Comparison of ENCODE assay signal across 10 cellular contexts in genomic region chr6:56690519-56691200, GRCh38. TPM values are rescaled to one million over a fixed set of nuclear protein-coding genes. Genes with fewer than 3 reads are reported as not detected.
A peak's percentile ranks its signal among the peaks of the same experiment; 100 is the strongest.
DNase-seq lines count a peak whose midpoint lies in the region; ATAC-seq and TF ChIP-seq lines count a peak whose summit lies in the region.
"Had no signal": no experiment of that assay in that cellular context is flagged by ENCODE, and none has a peak within 500 bp of the region (broad histone marks: within the 10 kb centered on the region; RNA-seq: fewer than 3 reads in every experiment).

No MANE protein-coding gene starts in this region.

- H2BK5ac ChIP-seq in IMR-90 (ENCODE audit: low read depth, low read length, poor library complexity, severe bottlenecking) (peak overlapping the region; percentile 94), trophoblast cell (ENCODE audit: low read depth, low read length, poor library complexity) (no peak overlapping the region)

- peaks cover 14 to 44% of the 10 kb centered on the region in 2 experiments for H3K79me1 ChIP-seq in IMR-90 (ENCODE audit: low read depth in 1 of 2, low read length in 2 of 2)
- H3K79me1 ChIP-seq in trophoblast cell (ENCODE audit: low read length), result no peaks in the 10 kb centered on the region

- in situ Hi-C loops in IMR-90 (cut with MboI; ENCODE audit: low sequenced_read_pairs), result loop anchor here (10.0 kb wide), 1 partner anchor 154 kb away; no protein-coding TSS in a partner anchor

- H3K14ac ChIP-seq in IMR-90 (replicated peaks; ENCODE audit: low read depth, low read length), result peak overlapping the region; percentile 91
- no peak overlapping the region for H3K14ac ChIP-seq in trophoblast cell (ENCODE audit: low read length)

- TF ChIP-seq POLR2A in IMR-90 (IDR thresholded peaks at IDR 0.05; ENCODE audit: low read depth, low read length), result no peak

- peak overlapping the region; percentile 40; the same call in 1 of the 2 replicates for H3K27ac ChIP-seq in 22Rv1
- peak overlapping the region; percentile 92 for H3K27ac ChIP-seq in IMR-90 (ENCODE audit: insufficient read depth, low read length)
- H3K27ac ChIP-seq in coronary artery, result peak overlapping the region; percentile 57 to 84
- H3K27ac ChIP-seq in lower lobe of right lung, result peak overlapping the region; percentile 76
- H3K27ac ChIP-seq in trophoblast cell (ENCODE audit: low read depth, low read length), result no peak overlapping the region
- H3K27ac ChIP-seq: SJCRH30 had no signal

- CTCF ChIA-PET in IMR-90 (lab: Yijun Ruan, JAX), result interaction anchor here (0.6 to 1.2 kb wide), 6 partner anchors 9 to 215 kb away, joined by 3 to 4 read pairs (median 3); partner anchors contain the start of gene DST

- peak overlapping the region; percentile 88 for H3K23ac ChIP-seq in IMR-90 (ENCODE audit: low read depth, low read length)
- no peak overlapping the region for H3K23ac ChIP-seq in trophoblast cell (ENCODE audit: low read length)

- no peak for TF ChIP-seq CTCF in 22Rv1 (IDR thresholded peaks at IDR 0.05)
- TF ChIP-seq CTCF in IMR-90 (conservative IDR thresholded peaks at IDR 0.05; ENCODE audit: low read depth, low read length), result no peak
- TF ChIP-seq CTCF in coronary artery (IDR thresholded peaks at IDR 0.05), result no peak
- TF ChIP-seq CTCF in lower lobe of right lung (IDR thresholded peaks at IDR 0.05), result no peak

- peaks cover 2% of the 10 kb centered on the region for H3K9me1 ChIP-seq in IMR-90 (ENCODE audit: insufficient read depth, low read length)

- peak overlapping the region; percentile 97 for H4K5ac ChIP-seq in IMR-90 (ENCODE audit: low read depth, low read length)

- BruUV-seq in IMR-90 (replicated peaks; lab: Mats Ljungman, UMichigan), result TSS peak; percentile 25

- H3K36me3 ChIP-seq in IMR-90 (ENCODE audit: control insufficient read depth, insufficient read depth, low read length), result peaks cover 4% of the 10 kb centered on the region
- no peaks in the 10 kb centered on the region for H3K36me3 ChIP-seq in lower lobe of right lung
- peaks cover 0 to 2% of the 10 kb centered on the region in 2 experiments for H3K36me3 ChIP-seq in trophoblast cell (ENCODE audit: control insufficient read depth in 1 of 2, insufficient read depth in 2 of 2, low read length in 2 of 2)

- H2AFZ ChIP-seq in IMR-90 (replicated peaks; ENCODE audit: low read length, poor library complexity) (no peak overlapping the region), trophoblast cell (ENCODE audit: insufficient read depth, low read length, poor library complexity) (no peak overlapping the region)

- H4K91ac ChIP-seq in IMR-90 (ENCODE audit: insufficient read depth, low read depth, low read length) (peak overlapping the region; percentile 94), trophoblast cell (ENCODE audit: low read depth, low read length) (no peak overlapping the region)

- H3K9me3 ChIP-seq in IMR-90 (ENCODE audit: control insufficient read depth, insufficient read depth, low read length), result no peaks in the 10 kb centered on the region
- H3K9me3 ChIP-seq in lower lobe of right lung, result no peaks in the 10 kb centered on the region
- no peaks in the 10 kb centered on the region for H3K9me3 ChIP-seq in trophoblast cell (ENCODE audit: insufficient read depth, low read depth, low read length)
- H3K9me3 ChIP-seq: SJCRH30 had no signal

- H3K27me3 ChIP-seq in IMR-90 (ENCODE audit: control insufficient read depth, insufficient read depth, low read length), result no peaks in the 10 kb centered on the region
- no peaks in the 10 kb centered on the region for H3K27me3 ChIP-seq in lower lobe of right lung (ENCODE audit: low read depth)
- no peaks in the 10 kb centered on the region for H3K27me3 ChIP-seq in trophoblast cell (ENCODE audit: insufficient read depth, low read length)
- H3K27me3 ChIP-seq: SJCRH30 had no signal

- peak overlapping the region; percentile 73 for H2BK20ac ChIP-seq in IMR-90 (ENCODE audit: low read depth, low read length)

- ATAC-seq in IMR-90 (ENCODE audit: low read depth) (peak; percentile 22), lower lobe of right lung (no peak), GM19023 (IDR thresholded peaks at IDR 0.05; ENCODE audit: unreplicated experiment) (no peak)

- H3K18ac ChIP-seq in IMR-90 (ENCODE audit: low read depth, low read length) (peak overlapping the region; percentile 100), trophoblast cell (ENCODE audit: low read length) (no peak overlapping the region)

- peak overlapping the region; percentile 71 for H3K56ac ChIP-seq in IMR-90 (ENCODE audit: extremely low read depth, insufficient read depth, low read length)

- peak overlapping the region; percentile 96 for H3K9ac ChIP-seq in IMR-90 (ENCODE audit: low read depth, low read length)
- no peak overlapping the region for H3K9ac ChIP-seq in trophoblast cell (ENCODE audit: low read length)

- no CpG with 5 or more reads among the region's 4 CpGs for WGBS in IMR-90 (ENCODE audit: extremely low coverage in 2 of 2, insufficient read length in 1 of 2), 2 experiments
- WGBS in trophoblast cell (ENCODE audit: extremely low coverage, insufficient coverage, insufficient read length), result no CpG with 5 or more reads among the region's 4 CpGs

- DNase-seq in IMR-90, result peak; percentile 81
- DNase-seq in coronary artery (ENCODE audit: low spot score), result no peak
- no peak for DNase-seq in lower lobe of right lung
- DNase-seq in stimulated activated CD4-positive, alpha-beta T cell treated with anti-CD3 and anti-CD28 coated beads, Interleukin-12 subunit alpha, Interleukin-12 subunit beta, amount 100 ng/mL, for 4 hours, result no peak
- DNase-seq in NCI-H2107 (lab: John Stamatoyannopoulos, UW), result no peak
- no peak for DNase-seq in trophoblast cell
- DNase-seq: retina, SJCRH30 had no signal

- dilution Hi-C loops in IMR-90 (cut with HindIII; ENCODE audit: low sequenced_read_pairs, unreplicated experiment), result no loop called here

- peak overlapping the region; percentile 83 for H3K4me2 ChIP-seq in IMR-90 (ENCODE audit: low read depth, low read length)
- no peak overlapping the region for H3K4me2 ChIP-seq in trophoblast cell (ENCODE audit: low read length)

- POLR2A ChIA-PET in IMR-90 (lab: Charles Lee; ENCODE audit: unreplicated experiment), result no interaction called here

- no peaks in the 10 kb centered on the region; the same call in 1 of the 2 replicates for H4K20me1 ChIP-seq in IMR-90 (ENCODE audit: insufficient read depth, low read length)

- H2AK9ac ChIP-seq in IMR-90 (replicated peaks; ENCODE audit: low read depth, low read length, poor library complexity), result no peak overlapping the region

- peak overlapping the region; percentile 79; the same call in 2 of the 3 replicates for H2BK15ac ChIP-seq in IMR-90 (ENCODE audit: low read depth, low read length)

- H3K4ac ChIP-seq in IMR-90 (ENCODE audit: low read depth, low read length) (peak overlapping the region; percentile 90), trophoblast cell (ENCODE audit: low read depth, low read length) (no peak overlapping the region)

- H2BK120ac ChIP-seq in IMR-90 (ENCODE audit: low read depth, low read length), result peak overlapping the region; percentile 95
- no peak overlapping the region for H2BK120ac ChIP-seq in trophoblast cell (ENCODE audit: insufficient read depth, low read length, poor library complexity)

- H3K4me1 ChIP-seq in IMR-90 (ENCODE audit: control insufficient read depth, insufficient read depth, low read length) (peaks cover 9% of the 10 kb centered on the region), lower lobe of right lung (peaks cover 14% of the 10 kb centered on the region), trophoblast cell (ENCODE audit: control insufficient read depth in 1 of 2, insufficient read depth in 2 of 2, low read length in 2 of 2) (no peaks in the 10 kb centered on the region)
- H3K4me1 ChIP-seq: SJCRH30 had no signal

- H4K12ac ChIP-seq in trophoblast cell (ENCODE audit: low read depth, low read length), result no peak overlapping the region

- H2AK5ac ChIP-seq in IMR-90 (ENCODE audit: low read depth, low read length) (peak overlapping the region; percentile 92), trophoblast cell (ENCODE audit: low read length) (no peak overlapping the region)

- TF ChIP-seq RAD21 in IMR-90 (IDR thresholded peaks at IDR 0.05; ENCODE audit: low read length), result 0 out of 2 replicates have a peak, but pooled peaks have one; percentile 1

- H3K79me2 ChIP-seq in trophoblast cell (ENCODE audit: control insufficient read depth, insufficient read depth, low read length, poor library complexity), result no peaks in the 10 kb centered on the region

- peak overlapping the region; percentile 45 for H3K4me3 ChIP-seq in IMR-90 (ENCODE audit: insufficient read depth, low read depth, low read length)
- peak overlapping the region; percentile 63 for H3K4me3 ChIP-seq in coronary artery
- peak overlapping the region; percentile 42 for H3K4me3 ChIP-seq in lower lobe of right lung
- no peak overlapping the region for H3K4me3 ChIP-seq in trophoblast cell (ENCODE audit: low read depth, low read length)

- peak overlapping the region in 1 of 2 experiments; percentile 92; a peak in 3 of 4 replicates for H4K8ac ChIP-seq in IMR-90 (ENCODE audit: low read depth in 2 of 2, low read length in 2 of 2)
- H4K8ac ChIP-seq in trophoblast cell (ENCODE audit: low read depth, low read length), result no peak overlapping the region

- intact Hi-C loops in IMR-90 (cut with micrococcal nuclease) (loop anchor here (5.0 kb wide), 2 partner anchors 152 to 333 kb away; no protein-coding TSS in a partner anchor), lower lobe of right lung (cut with DNase I) (loop anchor here (10.0 kb wide), 1 partner anchor 46 kb away; the partner anchor contains the start of gene DST)

- no peak overlapping the region for H2BK12ac ChIP-seq in trophoblast cell (ENCODE audit: low read length)

TF ChIP-seq in IMR-90, 13 proteins besides CTCF, POLR2A, EP300 and RAD21 (continues in another document):
- TF ChIP-seq NFE2L2 (IDR thresholded peaks at IDR 0.05; ENCODE audit: low read depth, low read length) (no peak), CEBPB (IDR thresholded peaks at IDR 0.05; ENCODE audit: low read depth, low read length) (peak; percentile 58; the same call in 1 of the 2 replicates), MAFK (IDR thresholded peaks at IDR 0.05; ENCODE audit: low read depth, low read length) (0 out of 2 replicates have a peak, but pooled peaks have one; percentile 4), FOS (IDR thresholded peaks at IDR 0.05; ENCODE audit: low read depth, low read length) (no peak)

RNA-seq across cellular contexts. Expression of gene DST, which starts 48.0 kb away (rescaled TPM):
- total RNA-seq in IMR-90 (2012; rRNA removed) (452 and 544 TPM in 2 replicates), lower lobe of right lung (327 TPM)
- 80.7 and 97.7 TPM in 2 replicates for polyA plus RNA-seq in IMR-90 (2012; rRNA removed)
- polyA plus RNA-seq in IMR-90 (2012; cell fraction: cytosol; rRNA removed), result 12.6 and 26.5 TPM in 2 replicates
- 183 and 380 TPM in 2 replicates for polyA plus RNA-seq in IMR-90 (2012; cell fraction: nucleus; rRNA removed; ENCODE audit: low replicate concordance)
- polyA plus RNA-seq in trophoblast cell (2013), result 48.5 and 51.5 TPM in 2 replicates
